Comparison of ENCODE assay signal across 8 cellular contexts in genomic region chr3:50525987-50526386, GRCh38. TPM values are rescaled to one million over a fixed set of nuclear protein-coding genes. Genes with fewer than 3 reads are reported as not detected.
A peak's percentile ranks its signal among the peaks of the same experiment; 100 is the strongest.
DNase-seq lines count a peak whose midpoint lies in the region; ATAC-seq and TF ChIP-seq lines count a peak whose summit lies in the region.

No MANE protein-coding gene starts in this region.

- H3K9me3 ChIP-seq in right cardiac atrium (ENCODE audit: control insufficient read depth, low read length): no peaks in the 10 kb centered on the region

- H3K4me1 ChIP-seq in right cardiac atrium (ENCODE audit: control insufficient read depth, insufficient read depth, low read length): peaks cover 2% of the 10 kb centered on the region

- no peak overlapping the region for H3K27ac ChIP-seq in right cardiac atrium (ENCODE audit: low read length)

- no peak for TF ChIP-seq POLR2A in NB4 (IDR thresholded peaks at IDR 0.05; ENCODE audit: extremely low read depth, insufficient read length)

- no peaks in the 10 kb centered on the region for H3K27me3 ChIP-seq in right cardiac atrium (ENCODE audit: control insufficient read depth, insufficient read depth)

- ATAC-seq in right cardiac atrium (peak; percentile 32 to 39), GM21360 (IDR thresholded peaks at IDR 0.05; ENCODE audit: unreplicated experiment) (no peak)

- intact Hi-C loops in right cardiac atrium (cut with DNase I): no loop called here

- DNase-seq in ELF-1 (ENCODE audit: low read depth, low spot score): peak; percentile 78
- DNase-seq in NB4 (ENCODE audit: low read depth): peak; percentile 78
- DNase-seq in activated T-cell treated with anti-CD3 and anti-CD28 coated beads for 1 hour (ENCODE audit: low read depth): peak; percentile 8
- DNase-seq in right cardiac atrium: peak; percentile 46 to 75 (median 70)
- DNase-seq in stimulated activated CD4-positive, alpha-beta T cell treated with anti-CD3 and anti-CD28 coated beads, Interleukin-4, amount 100 ng/mL, for 48 hours (ENCODE audit: low read depth in 2 of 2): peak; percentile 62 to 69
- no peak for DNase-seq in NCI-H2107 (lab: John Stamatoyannopoulos, UW)
- no peak for DNase-seq in NCI-H1105 treated with DMSO at 0.1 percent for 48 hours (lab: John Stamatoyannopoulos, UW)

- 35% methylated on average over 6 of the region's 6 CpGs for WGBS in right cardiac atrium

- no peak overlapping the region for H3K4me3 ChIP-seq in NB4 (ENCODE audit: low read depth, low read length)
- no peak overlapping the region for H3K4me3 ChIP-seq in right cardiac atrium (ENCODE audit: low read length)

- no peak for TF ChIP-seq CTCF in NB4 (IDR thresholded peaks at IDR 0.05; ENCODE audit: low read depth, low read length)

RNA-seq across cellular contexts. Expression of gene CACNA2D2, which starts 22.6 kb away (rescaled TPM):
- total RNA-seq in right cardiac atrium: 10 to 100 TPM in 3 of 4 donors, 1 to 10 TPM in 1; 8.7 to 56.1 (median 40.9) TPM
- polyA plus RNA-seq in right cardiac atrium: 25.7 TPM

RNA-seq across cellular contexts. Expression of gene C3orf18, which starts 41.6 kb away (rescaled TPM):
- total RNA-seq in right cardiac atrium: 10 to 100 TPM; 27.2 to 44.2 (median 40.6) TPM
- 29.5 TPM for polyA plus RNA-seq in right cardiac atrium

RNA-seq across cellular contexts. Expression of gene HEMK1, which starts 43.3 kb away (rescaled TPM):
- total RNA-seq in right cardiac atrium: 10 to 100 TPM; 14.0 to 18.3 (median 15.8) TPM
- 16.6 TPM for polyA plus RNA-seq in right cardiac atrium

Comparison
In these comparisons a context has a peak if more than half of its experiments do, and no peak if none do; other contexts are left out.
1. DNase-seq: peak in ELF-1 (single experiment), NB4 (single experiment), activated T-cell treated with anti-CD3 and anti-CD28 coated beads for 1 hour (single experiment), right cardiac atrium (3 of 3) and stimulated activated CD4-positive, alpha-beta T cell treated with anti-CD3 and anti-CD28 coated beads, Interleukin-4, amount 100 ng/mL, for 48 hours (2 of 2); none in NCI-H2107 (single experiment) and NCI-H1105 treated with DMSO at 0.1 percent for 48 hours (single experiment).